11 cellular contexts compared by ENCODE assay signal in genomic region chr10:44982114-44982460, GRCh38. TPM values are rescaled to one million over a fixed set of nuclear protein-coding genes. Genes with fewer than 3 reads are reported as not detected.
DNase-seq lines count a peak whose midpoint lies in the region; ATAC-seq and TF ChIP-seq lines count a peak whose summit lies in the region.
"Had no signal": no experiment of that assay in that cellular context is flagged by ENCODE, and none has a peak within 500 bp of the region (broad histone marks: within the 10 kb centered on the region; RNA-seq: fewer than 3 reads in every experiment).

No MANE protein-coding gene starts in this region.

- H3K9me3 ChIP-seq in stomach: no peaks in the 10 kb centered on the region

- H3K9me3 Mint-ChIP-seq in HFFc6: no peaks in the 10 kb centered on the region
- no peaks in the 10 kb centered on the region for H3K9me3 Mint-ChIP-seq in activated naive CD8-positive, alpha-beta T cell treated with anti-CD3 and anti-CD28 coated beads for 36 hours

- H3K27me3 Mint-ChIP-seq in HFFc6 (ENCODE audit: insufficient read depth): no peaks in the 10 kb centered on the region
- no peaks in the 10 kb centered on the region for H3K27me3 Mint-ChIP-seq in activated naive CD8-positive, alpha-beta T cell treated with anti-CD3 and anti-CD28 coated beads for 36 hours

- no peak for ATAC-seq in GM18517 (IDR thresholded peaks at IDR 0.05; ENCODE audit: unreplicated experiment)
- ATAC-seq: K562 had no signal

- no peak for TF ChIP-seq EP300 in stomach (IDR thresholded peaks at IDR 0.05)

- H3K4me3 ChIP-seq in stomach: peak overlapping the region in 1 of 4 donors; percentile 2
- H3K4me3 ChIP-seq: K562 had no signal

- 87 to 92% (median 88%) methylated on average over 3 to 9 of the region's 9 CpGs for WGBS in stomach, 5 donors

- no peak for DNase-seq in HFFc6
- DNase-seq in caudate nucleus (lab: John Stamatoyannopoulos, UW): no peak
- DNase-seq in stomach: no peak
- DNase-seq in activated naive CD8-positive, alpha-beta T cell treated with anti-CD3 and anti-CD28 coated beads for 36 hours: no peak
- DNase-seq in epidermal melanocyte (ENCODE audit: insufficient read length, low spot score): no peak
- no peak for DNase-seq in NCI-H146 treated with DMSO at 0.1 percent for 48 hours (lab: John Stamatoyannopoulos, UW; ENCODE audit: unreplicated experiment)
- DNase-seq: NCI-H774 had no signal

- H3K27me3 ChIP-seq in layer of hippocampus (ENCODE audit: control insufficient read depth, insufficient read depth, low read length) (no peaks in the 10 kb centered on the region), stomach (no peaks in the 10 kb centered on the region)

- intact Hi-C loops in stomach (cut with DNase I; ENCODE audit: low total_unique reads): no loop called here

- peak overlapping the region; percentile 91 for H3K27ac ChIP-seq in caudate nucleus (ENCODE audit: low read depth, low read length)
- peak overlapping the region; percentile 71 for H3K27ac ChIP-seq in layer of hippocampus (ENCODE audit: low read depth, low read length)
- peak overlapping the region; percentile 40 to 92 (median 89) for H3K27ac ChIP-seq in stomach
- H3K27ac ChIP-seq: VCaP had no signal

- peak overlapping the region; percentile 100 for H3K27ac Mint-ChIP-seq in HFFc6
- H3K27ac Mint-ChIP-seq in activated naive CD8-positive, alpha-beta T cell treated with anti-CD3 and anti-CD28 coated beads for 36 hours: no peak overlapping the region

- TF ChIP-seq CTCF in HFFc6 (IDR thresholded peaks at IDR 0.05): no peak
- TF ChIP-seq CTCF in stomach (IDR thresholded peaks at IDR 0.05): no peak

- no peaks in the 10 kb centered on the region for H3K36me3 Mint-ChIP-seq in HFFc6 (ENCODE audit: low read depth)
- H3K36me3 Mint-ChIP-seq in activated naive CD8-positive, alpha-beta T cell treated with anti-CD3 and anti-CD28 coated beads for 36 hours: no peaks in the 10 kb centered on the region

- peaks cover 50% of the 10 kb centered on the region for H3K4me1 Mint-ChIP-seq in HFFc6 (ENCODE audit: low read depth)
- peaks cover 13% of the 10 kb centered on the region for H3K4me1 Mint-ChIP-seq in activated naive CD8-positive, alpha-beta T cell treated with anti-CD3 and anti-CD28 coated beads for 36 hours

- peaks cover 0 to 44% (median 35%) of the 10 kb centered on the region in 4 donors for H3K36me3 ChIP-seq in stomach

- no peak for TF ChIP-seq POLR2A in stomach (IDR thresholded peaks at IDR 0.05)

- no peak overlapping the region for H3K4me3 Mint-ChIP-seq in HFFc6
- no peak overlapping the region for H3K4me3 Mint-ChIP-seq in activated naive CD8-positive, alpha-beta T cell treated with anti-CD3 and anti-CD28 coated beads for 36 hours

- H3K4me1 ChIP-seq in stomach: peaks cover 56 to 96% (median 68%) of the 10 kb centered on the region in 4 donors

RNA-seq across cellular contexts. Expression of gene DEPP1, which starts 3.5 kb away (rescaled TPM):
- total RNA-seq in HFFc6 (2021; fragmentation: NEBNext Ultra II Directional; extraction: Animal tissue kit (Norgen Biotek cat#: 25700)): under 1 TPM; 0.43 to 0.78 (median 0.52) TPM
- total RNA-seq in stomach: 10 to 100 TPM in 4 of 5 donors, 1 to 10 TPM in 1; 9.8 to 72.9 (median 29.0) TPM
- 10 to 100 TPM; 24.4 to 65.1 (median 42.0) TPM for polyA plus RNA-seq in stomach
- total RNA-seq in activated naive CD8-positive, alpha-beta T cell treated with anti-CD3 and anti-CD28 coated beads for 36 hours: under 1 TPM; 0.12 to 0.49 TPM

RNA-seq across cellular contexts. Expression of gene ZNF22, which starts 18.6 kb away (rescaled TPM):
- total RNA-seq in HFFc6 (2021; fragmentation: NEBNext Ultra II Directional; extraction: Animal tissue kit (Norgen Biotek cat#: 25700)): 10 to 100 TPM in 4 of 6 experiments, 1 to 10 TPM in 2; 7.4 to 15.8 (median 13.2) TPM
- 10 to 100 TPM in 3 of 5 donors, 1 to 10 TPM in 1, under 1 TPM in 1; 0.58 to 39.8 (median 13.4) TPM for total RNA-seq in stomach
- polyA plus RNA-seq in stomach: 10 to 100 TPM; 12.1 to 23.5 (median 20.2) TPM
- total RNA-seq in activated naive CD8-positive, alpha-beta T cell treated with anti-CD3 and anti-CD28 coated beads for 36 hours: 10 to 100 TPM; 45.6 to 47.6 TPM

RNA-seq across cellular contexts. Expression of gene RASSF4, which starts 22.5 kb away (rescaled TPM):
- total RNA-seq in HFFc6 (2021; fragmentation: NEBNext Ultra II Directional; extraction: Animal tissue kit (Norgen Biotek cat#: 25700)): 1 to 10 TPM; 1.1 to 3.8 (median 2.9) TPM
- 10 to 100 TPM in 4 of 5 donors, 1 to 10 TPM in 1; 7.8 to 74.5 (median 22.7) TPM for total RNA-seq in stomach
- polyA plus RNA-seq in stomach: 10 to 100 TPM in 2 of 3 donors, 1 to 10 TPM in 1; 7.8 to 13.7 (median 10.4) TPM
- 1 to 10 TPM; 5.6 to 6.2 TPM for total RNA-seq in activated naive CD8-positive, alpha-beta T cell treated with anti-CD3 and anti-CD28 coated beads for 36 hours

Comparison
In these comparisons a context has a peak if more than half of its experiments do, and no peak if none do; other contexts are left out.
1. RNA of gene DEPP1, which starts 3.5 kb away (total RNA-seq): 9.8 to 72.9 TPM in stomach; 0.43 to 0.78 TPM in HFFc6 and 0.12 to 0.49 TPM in activated naive CD8-positive, alpha-beta T cell treated with anti-CD3 and anti-CD28 coated beads for 36 hours; every median in the first group is over 4 times any median in the second.
2. Peak in every context shown above with its lines, with median percentiles within 50 percentile points of each other: H3K27ac ChIP-seq.